Comparison of ENCODE assay signal across 15 cellular contexts in genomic region chr6:133701633-133702331, GRCh38.
A peak's percentile ranks its signal among the peaks of the same experiment; 100 is the strongest.
DNase-seq lines count a peak whose midpoint lies in the region; ATAC-seq and TF ChIP-seq lines count a peak whose summit lies in the region.
"Had no signal": no experiment of that assay in that cellular context is flagged by ENCODE, and none has a peak within 500 bp of the region (broad histone marks: within the 10 kb centered on the region; RNA-seq: fewer than 3 reads in every experiment).

No MANE protein-coding gene starts in this region.

- H3K36me3 ChIP-seq in HEK293 (ENCODE audit: control insufficient read depth in 2 of 2, insufficient read depth in 1 of 2, low read length in 2 of 2), result no peaks in the 10 kb centered on the region

- no peak overlapping the region for H3K27ac ChIP-seq in HEK293 (ENCODE audit: extremely low read depth, low read depth, low read length)
- H3K27ac ChIP-seq: SK-N-MC had no signal

- no peaks in the 10 kb centered on the region for H3K27me3 Mint-ChIP-seq in T-helper 17 cell
- H3K27me3 Mint-ChIP-seq in glutamatergic neuron (ENCODE audit: unreplicated experiment), result peaks cover 12% of the 10 kb centered on the region
- H3K27me3 Mint-ChIP-seq in osteocyte (ENCODE audit: unreplicated experiment), result no peaks in the 10 kb centered on the region

- POLR2A ChIA-PET in HEK293 (lab: Yijun Ruan, JAX), result no interaction called here

- DNase-seq in T-helper 17 cell (no peak), glutamatergic neuron (no peak), osteocyte (ENCODE audit: extremely low spot score, unreplicated experiment) (no peak), anterior cingulate cortex (lab: John Stamatoyannopoulos, UW) (no peak), NCI-H2107 (lab: John Stamatoyannopoulos, UW) (no peak), GM13977 (ENCODE audit: low spot score) (no peak)
- DNase-seq: activated CD4-positive, CD25-positive, alpha-beta regulatory T cell treated with anti-CD3 and anti-CD28 coated beads, Interleukin-2, amount 50 U/mL, for 72 hours; activated T-cell treated with anti-CD3 and anti-CD28 coated beads, Interleukin-2, amount 50 U/mL, for 4 hours; aorta; CD4-positive, alpha-beta memory T cell; mesendoderm; NCI-H774 had no signal

- no peaks in the 10 kb centered on the region; the same call in 1 of the 2 replicates for H3K4me1 ChIP-seq in HEK293 (ENCODE audit: control insufficient read depth, insufficient read depth, low read length)

- H3K9me3 ChIP-seq in HEK293 (ENCODE audit: control insufficient read depth, insufficient read depth, low read depth, low read length), result no peaks in the 10 kb centered on the region; the same call in 1 of the 2 replicates
- H3K9me3 ChIP-seq in T-helper 17 cell (ENCODE audit: control insufficient read depth, low read length, poor library complexity, severe bottlenecking), result no peaks in the 10 kb centered on the region

- no peak overlapping the region for H3K4me3 ChIP-seq in HEK293 (ENCODE audit: low read depth, low read length)
- H3K4me3 ChIP-seq: SK-N-MC had no signal

- CTCF ChIA-PET in HEK293 (lab: Yijun Ruan, JAX), result no interaction called here

- H3K36me3 Mint-ChIP-seq in T-helper 17 cell (ENCODE audit: low read depth), result no peaks in the 10 kb centered on the region
- H3K36me3 Mint-ChIP-seq in glutamatergic neuron (ENCODE audit: unreplicated experiment), result no peaks in the 10 kb centered on the region
- H3K36me3 Mint-ChIP-seq in osteocyte (ENCODE audit: unreplicated experiment), result no peaks in the 10 kb centered on the region
- H3K36me3 Mint-ChIP-seq: CD4-positive, alpha-beta memory T cell had no signal

- H3K4me3 Mint-ChIP-seq in T-helper 17 cell, result no peak overlapping the region
- H3K4me3 Mint-ChIP-seq in glutamatergic neuron (ENCODE audit: unreplicated experiment), result no peak overlapping the region
- no peak overlapping the region for H3K4me3 Mint-ChIP-seq in osteocyte (ENCODE audit: unreplicated experiment)
- H3K4me3 Mint-ChIP-seq: activated T-cell treated with anti-CD3 and anti-CD28 coated beads, Interleukin-2, amount 50 U/mL, for 4 hours had no signal

- H3K9me3 Mint-ChIP-seq in glutamatergic neuron (ENCODE audit: unreplicated experiment), result peaks cover 17% of the 10 kb centered on the region
- H3K9me3 Mint-ChIP-seq in osteocyte (ENCODE audit: unreplicated experiment), result no peaks in the 10 kb centered on the region
- H3K9me3 Mint-ChIP-seq: activated T-cell treated with anti-CD3 and anti-CD28 coated beads, Interleukin-2, amount 50 U/mL, for 4 hours had no signal

- TF ChIP-seq CTCF in HEK293 (tag by site-specific recombination; IDR thresholded peaks at IDR 0.05) (no peak), glutamatergic neuron (IDR thresholded peaks at IDR 0.05; ENCODE audit: partially characterized antibody, unreplicated experiment) (no peak), osteocyte (IDR thresholded peaks at IDR 0.05) (no peak), GM13977 (IDR thresholded peaks at IDR 0.05; ENCODE audit: extremely low read depth, insufficient read depth, missing control alignments) (no peak)

- H3K27ac Mint-ChIP-seq in T-helper 17 cell (peak overlapping the region; percentile 0), glutamatergic neuron (ENCODE audit: unreplicated experiment) (peak overlapping the region; percentile 82), osteocyte (ENCODE audit: unreplicated experiment) (peak overlapping the region; percentile 15)
- H3K27ac Mint-ChIP-seq: CD4-positive, alpha-beta memory T cell had no signal

- ATAC-seq in T-helper 17 cell (no peak), GM21447 (IDR thresholded peaks at IDR 0.05; ENCODE audit: unreplicated experiment) (no peak)
- ATAC-seq: activated T-cell treated with anti-CD3 and anti-CD28 coated beads, Interleukin-2, amount 50 U/mL, for 4 hours had no signal

- in situ Hi-C loops in GM13977 (cut with MboI; ENCODE audit: low pct_unique_long_range_greater_than_20kb, low sequenced_read_pairs, unreplicated experiment), result no loop called here

- H3K4me1 Mint-ChIP-seq in T-helper 17 cell (peaks cover 7% of the 10 kb centered on the region), glutamatergic neuron (ENCODE audit: low read depth, unreplicated experiment) (peaks cover 55% of the 10 kb centered on the region), osteocyte (ENCODE audit: unreplicated experiment) (peaks cover 43% of the 10 kb centered on the region)

TF ChIP-seq in HEK293, 187 proteins besides CTCF, POLR2A, EP300 and RAD21:
- TF ChIP-seq ZIC2 (tag by site-specific recombination; IDR thresholded peaks at IDR 0.05), result peak; percentile 43
- no peak for TF ChIP-seq ZNF510 (tag by site-specific recombination; IDR thresholded peaks at IDR 0.05; ENCODE audit: insufficient replicate concordance)

Comparison
In these comparisons a context has a peak if more than half of its experiments do, and no peak if none do; other contexts are left out.
1. H3K27ac Mint-ChIP-seq: peak in every context shown above with its lines; median percentile 82 in glutamatergic neuron; 15 in osteocyte; 0 in T-helper 17 cell.